ENCODE assay signal across 9 cellular contexts in the genomic region with DNA sequence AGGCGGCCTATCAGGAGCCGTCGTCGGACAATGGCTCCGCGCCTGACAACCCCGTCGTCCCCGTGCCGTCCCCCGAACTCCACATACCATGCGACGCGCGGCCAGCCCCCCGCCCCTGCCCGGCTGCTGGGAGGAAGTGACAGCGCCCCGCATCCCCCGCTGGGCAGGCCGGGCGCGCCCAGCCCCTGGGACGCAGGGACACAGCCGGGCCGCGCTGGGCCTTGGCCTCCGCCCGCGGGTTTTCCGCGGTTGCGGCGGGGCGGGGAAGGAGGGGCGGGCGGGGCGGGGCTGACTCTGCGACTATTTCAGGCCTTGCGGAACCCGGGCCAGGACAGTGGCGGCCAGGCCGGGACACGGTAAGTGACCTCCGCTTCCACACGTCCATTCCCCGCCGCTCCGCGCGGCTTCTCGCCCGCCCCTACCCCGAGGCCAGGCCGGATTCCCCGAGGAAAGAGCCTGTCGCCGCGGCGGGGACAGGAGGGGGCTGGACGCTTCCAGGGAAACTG. TPM values are rescaled to one million over a fixed set of nuclear protein-coding genes. Genes with fewer than 3 reads are reported as not detected.
A peak's percentile ranks its signal among the peaks of the same experiment; 100 is the strongest.
DNase-seq lines count a peak whose midpoint lies in the region; ATAC-seq and TF ChIP-seq lines count a peak whose summit lies in the region.
"Had no signal": no experiment of that assay in that cellular context is flagged by ENCODE, and none has a peak within 500 bp of the region (broad histone marks: within the 10 kb centered on the region; RNA-seq: fewer than 3 reads in every experiment).

A gene with protein sequence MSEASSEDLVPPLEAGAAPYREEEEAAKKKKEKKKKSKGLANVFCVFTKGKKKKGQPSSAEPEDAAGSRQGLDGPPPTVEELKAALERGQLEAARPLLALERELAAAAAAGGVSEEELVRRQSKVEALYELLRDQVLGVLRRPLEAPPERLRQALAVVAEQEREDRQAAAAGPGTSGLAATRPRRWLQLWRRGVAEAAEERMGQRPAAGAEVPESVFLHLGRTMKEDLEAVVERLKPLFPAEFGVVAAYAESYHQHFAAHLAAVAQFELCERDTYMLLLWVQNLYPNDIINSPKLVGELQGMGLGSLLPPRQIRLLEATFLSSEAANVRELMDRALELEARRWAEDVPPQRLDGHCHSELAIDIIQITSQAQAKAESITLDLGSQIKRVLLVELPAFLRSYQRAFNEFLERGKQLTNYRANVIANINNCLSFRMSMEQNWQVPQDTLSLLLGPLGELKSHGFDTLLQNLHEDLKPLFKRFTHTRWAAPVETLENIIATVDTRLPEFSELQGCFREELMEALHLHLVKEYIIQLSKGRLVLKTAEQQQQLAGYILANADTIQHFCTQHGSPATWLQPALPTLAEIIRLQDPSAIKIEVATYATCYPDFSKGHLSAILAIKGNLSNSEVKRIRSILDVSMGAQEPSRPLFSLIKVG (plus strand): TSS at position 334 of the 506 bp plus-strand sequence. CDS start 2,997 bp downstream, outside the sequence.

- ATAC-seq in naive thymus-derived CD8-positive, alpha-beta T cell: no peak
- no peak for ATAC-seq in GM18868 (IDR thresholded peaks at IDR 0.05; ENCODE audit: unreplicated experiment)

- WGBS in esophagus, 2 donors: 1% methylated on average over 30 to 61 of the region's 61 CpGs

- H3K27ac ChIP-seq in esophagus (ENCODE audit: low read depth in 2 of 2, low read length in 1 of 2) (peak within 1 kb of the TSS; percentile 85 to 92), OCI-LY7 (ENCODE audit: low read depth, low read length, poor library complexity, severe bottlenecking) (no peak within 1 kb of the TSS), MM.1S (ENCODE audit: low read length) (no peak within 1 kb of the TSS)

- H3K27ac Mint-ChIP-seq in naive thymus-derived CD8-positive, alpha-beta T cell: no peak within 1 kb of the TSS
- H3K27ac Mint-ChIP-seq: T-cell had no signal

- H3K79me2 ChIP-seq in OCI-LY7 (ENCODE audit: insufficient read depth, low read depth, low read length) (no peaks in the 10 kb centered on the region), MM.1S (ENCODE audit: low read length) (no peaks in the 10 kb centered on the region)

- peak within 1 kb of the TSS in 7 of 10 donors; percentile 31 to 61 (median 45) for H3K4me3 Mint-ChIP-seq in naive thymus-derived CD8-positive, alpha-beta T cell

- H4K20me1 ChIP-seq in OCI-LY7 (ENCODE audit: insufficient read depth, low read length) (no peaks in the 10 kb centered on the region), MM.1S (ENCODE audit: insufficient read depth, low read length) (no peaks in the 10 kb centered on the region)

- H3K9me3 Mint-ChIP-seq in naive thymus-derived CD8-positive, alpha-beta T cell: peaks cover 0 to 2% (median 0%) of the 10 kb centered on the region in 9 donors
- H3K9me3 Mint-ChIP-seq: T-cell had no signal

- H3K4me3 ChIP-seq in GM08714 (ENCODE audit: low read length): peak within 1 kb of the TSS; percentile 65
- peak within 1 kb of the TSS; percentile 58 to 73 for H3K4me3 ChIP-seq in esophagus (ENCODE audit: low read depth in 1 of 2, low read length in 2 of 2)
- H3K4me3 ChIP-seq in OCI-LY7 (ENCODE audit: low read depth, low read length, poor library complexity, severe bottlenecking): no peak within 1 kb of the TSS
- no peak within 1 kb of the TSS for H3K4me3 ChIP-seq in MM.1S (ENCODE audit: low read length)

- no peaks in the 10 kb centered on the region for H3K27me3 ChIP-seq in esophagus (ENCODE audit: control insufficient read depth in 1 of 2, insufficient read depth in 2 of 2, low read length in 2 of 2)
- peaks cover 11% of the 10 kb centered on the region for H3K27me3 ChIP-seq in MM.1S (replicated peaks; ENCODE audit: insufficient read depth, low read length)

- no peak for TF ChIP-seq CTCF in OCI-LY7 (conservative IDR thresholded peaks at IDR 0.05; ENCODE audit: low read length)
- no peak for TF ChIP-seq CTCF in MM.1S (IDR thresholded peaks at IDR 0.05; ENCODE audit: low read length)

- peaks cover 2 to 49% (median 28%) of the 10 kb centered on the region in 5 donors for H3K27me3 Mint-ChIP-seq in naive thymus-derived CD8-positive, alpha-beta T cell

- POLR2A ChIA-PET in naive thymus-derived CD8-positive, alpha-beta T cell (lab: Charles Lee): no interaction called here
- POLR2A ChIA-PET in OCI-LY7 (lab: Charles Lee): no interaction called here

- H3K9me3 ChIP-seq in esophagus (ENCODE audit: control insufficient read depth in 2 of 2, insufficient read depth in 1 of 2, low read depth in 1 of 2, low read length in 1 of 2) (peaks cover 0 to 2% of the 10 kb centered on the region in 2 donors), OCI-LY7 (ENCODE audit: low read length) (no peaks in the 10 kb centered on the region), MM.1S (replicated peaks; ENCODE audit: insufficient read depth, low read length) (no peaks in the 10 kb centered on the region)

- CTCF ChIA-PET in OCI-LY7 (lab: Charles Lee; ENCODE audit: unreplicated experiment): no interaction called here

- no peak within 1 kb of the TSS for H3K9ac ChIP-seq in MM.1S (ENCODE audit: low read length)

- H3K4me1 Mint-ChIP-seq in naive thymus-derived CD8-positive, alpha-beta T cell: peaks cover 6 to 9% (median 8%) of the 10 kb centered on the region in 4 donors

- H3K4me2 ChIP-seq in OCI-LY7 (ENCODE audit: low read length): no peak within 1 kb of the TSS
- H3K4me2 ChIP-seq in MM.1S (ENCODE audit: low read depth, low read length): no peak within 1 kb of the TSS; the same call in 1 of the 2 replicates

- no TSS peak for BruUV-seq in OCI-LY7 (replicated peaks; lab: Mats Ljungman, UMichigan)

- no peaks in the 10 kb centered on the region for H3K9me2 ChIP-seq in OCI-LY7 (ENCODE audit: insufficient read depth, low read length)
- no peaks in the 10 kb centered on the region for H3K9me2 ChIP-seq in MM.1S (replicated peaks; ENCODE audit: insufficient read depth, low read length)

- H2AFZ ChIP-seq in OCI-LY7 (ENCODE audit: low read length) (no peak within 1 kb of the TSS), MM.1S (ENCODE audit: low read length) (no peak within 1 kb of the TSS)

- peak; percentile 36 for DNase-seq in NCI-H510A treated with DMSO at 0.1 percent for 48 hours (lab: John Stamatoyannopoulos, UW)
- no peak for DNase-seq in naive thymus-derived CD8-positive, alpha-beta T cell
- no peak for DNase-seq in NCI-H2081 (lab: John Stamatoyannopoulos, UW)
- no peak for DNase-seq in OCI-LY7 (ENCODE audit: low spot score)
- DNase-seq in MM.1S: no peak

- peaks cover 32 to 51% of the 10 kb centered on the region in 2 donors for H3K4me1 ChIP-seq in esophagus (ENCODE audit: control insufficient read depth in 2 of 2, insufficient read depth in 2 of 2, low read length in 1 of 2)
- peaks cover 7% of the 10 kb centered on the region for H3K4me1 ChIP-seq in OCI-LY7 (ENCODE audit: insufficient read depth, low read length, poor library complexity, severe bottlenecking)
- H3K4me1 ChIP-seq in MM.1S (ENCODE audit: low read length): no peaks in the 10 kb centered on the region

- intact Hi-C loops in OCI-LY7 (cut with micrococcal nuclease; ENCODE audit: unreplicated experiment): no loop called here

- no peaks in the 10 kb centered on the region for H3F3A ChIP-seq in MM.1S (ENCODE audit: insufficient read depth, low read length)

- peaks cover 0 to 3% of the 10 kb centered on the region in 2 donors for H3K36me3 ChIP-seq in esophagus (ENCODE audit: control insufficient read depth in 2 of 2, insufficient read depth in 2 of 2, low read length in 1 of 2)
- no peaks in the 10 kb centered on the region for H3K36me3 ChIP-seq in OCI-LY7 (ENCODE audit: insufficient read depth, low read length)
- H3K36me3 ChIP-seq in MM.1S (replicated peaks; ENCODE audit: insufficient read depth, low read length): no peaks in the 10 kb centered on the region

- no peaks in the 10 kb centered on the region for H3K36me3 Mint-ChIP-seq in naive thymus-derived CD8-positive, alpha-beta T cell
- H3K36me3 Mint-ChIP-seq: T-cell had no signal

RNA-seq across cellular contexts. Expression of the gene that starts here (rescaled TPM):
- polyA plus RNA-seq in esophagus: 100 to 1,000 TPM in 1 of 2 donors, 10 to 100 TPM in 1; 93.7 to 219 TPM
- 1 to 10 TPM in 1 of 2 experiments, under 1 TPM in 1; 0.55 to 1.0 TPM for total RNA-seq in naive thymus-derived CD8-positive, alpha-beta T cell
- not detected for polyA plus RNA-seq in naive thymus-derived CD8-positive, alpha-beta T cell
- total RNA-seq in OCI-LY7 (2014; rRNA removed; shearing (Covaris generic)): not detected in 2 replicates
- total RNA-seq in OCI-LY7 (2022): not detected in 2 replicates

Comparison
In these comparisons a context has a peak if more than half of its experiments do, and no peak if none do; other contexts are left out.
1. RNA of the gene that starts here (polyA plus RNA-seq): 93.7 to 219 TPM in esophagus; not detected in naive thymus-derived CD8-positive, alpha-beta T cell; every median in the first group is over 10 times any median in the second.
2. H3K4me3 ChIP-seq: peak in GM08714 (single experiment) and esophagus (2 of 2); none in OCI-LY7 (single experiment) and MM.1S (single experiment).
3. H3K27ac ChIP-seq: peak in esophagus (2 of 2); none in OCI-LY7 (single experiment) and MM.1S (single experiment).